9 cellular contexts compared by ENCODE assay signal in genomic region chr20:33290852-33291251, GRCh38. TPM values are rescaled to one million over a fixed set of nuclear protein-coding genes. Genes with fewer than 3 reads are reported as not detected.
"Had no signal": no experiment of that assay in that cellular context is flagged by ENCODE, and none has a peak within 500 bp of the region (broad histone marks: within the 10 kb centered on the region; RNA-seq: fewer than 3 reads in every experiment).

No MANE protein-coding gene starts in this region.

- H2AFZ ChIP-seq: GM23338 had no signal

- H3K27ac ChIP-seq: HL-60, KMS-11 had no signal

- H3K4me2 ChIP-seq: GM23338, KMS-11 had no signal

- DNase-seq: H9, HCEC 1CT, KBM-7 had no signal

- H3K9ac ChIP-seq: KMS-11 had no signal

- H3K4me3 ChIP-seq: GM23338 had no signal

RNA-seq across cellular contexts. Expression of gene BPIFB1, which starts 7.8 kb away (rescaled TPM):
- polyA plus RNA-seq: GM23338, H1, IgD-negative memory B cell had no signal

RNA-seq across cellular contexts. Expression of gene BPIFA1, which starts 55.1 kb away (rescaled TPM):
- polyA plus RNA-seq: GM23338, H1, HepG2, IgD-negative memory B cell had no signal
